Comparison of ENCODE assay signal across 8 cellular contexts in genomic region chr3:72891053-72891855, GRCh38. TPM values are rescaled to one million over a fixed set of nuclear protein-coding genes. Genes with fewer than 3 reads are reported as not detected.
DNase-seq lines count a peak whose midpoint lies in the region; ATAC-seq and TF ChIP-seq lines count a peak whose summit lies in the region.

No MANE protein-coding gene starts in this region.

- TF ChIP-seq CTCF in kidney epithelial cell (IDR thresholded peaks at IDR 0.05; ENCODE audit: insufficient read depth, low read length, poor library complexity, severe bottlenecking) (peak; percentile 22), upper lobe of left lung (IDR thresholded peaks at IDR 0.05) (no peak)

- H3K36me3 ChIP-seq in kidney epithelial cell (ENCODE audit: control insufficient read depth, insufficient read depth, low read length) (no peaks in the 10 kb centered on the region), upper lobe of left lung (no peaks in the 10 kb centered on the region)

- H3K9me3 ChIP-seq in upper lobe of left lung: no peaks in the 10 kb centered on the region

- H3K4me3 ChIP-seq in kidney epithelial cell (ENCODE audit: low read depth, low read length): no peak overlapping the region
- H3K4me3 ChIP-seq in upper lobe of left lung: no peak overlapping the region

- peak overlapping the region in 3 of 4 donors; percentile 4 to 52 (median 12) for H3K27ac ChIP-seq in upper lobe of left lung

- no peak for TF ChIP-seq POLR2A in upper lobe of left lung (IDR thresholded peaks at IDR 0.05)

- H3K4me1 ChIP-seq in upper lobe of left lung: peaks cover 6 to 24% (median 19%) of the 10 kb centered on the region in 4 donors

- 31 to 50% methylated on average over 8 of the region's 8 CpGs for WGBS in upper lobe of left lung, 2 donors

- peak; percentile 29 for DNase-seq in NCI-H1105 treated with DMSO at 0.1 percent for 48 hours (lab: John Stamatoyannopoulos, UW)
- DNase-seq in NCI-H1105 (lab: John Stamatoyannopoulos, UW): no peak
- DNase-seq in astrocyte of the hippocampus (ENCODE audit: low read depth, low spot score): peak; percentile 94
- peak; percentile 93 for DNase-seq in kidney epithelial cell (ENCODE audit: low read depth)
- no peak for DNase-seq in upper lobe of left lung
- DNase-seq in activated CD4-positive, alpha-beta T cell treated with anti-CD3 and anti-CD28 coated beads, Interleukin-2, amount 50 U/mL, for 4 hours: no peak
- DNase-seq in GOT3 (lab: John Stamatoyannopoulos, UW): no peak

- ATAC-seq in upper lobe of left lung (ENCODE audit: low FRiP score in 2 of 2) (peak; percentile 70 to 89), GM18502 (IDR thresholded peaks at IDR 0.05; ENCODE audit: poor library complexity, unreplicated experiment) (no peak)

- H3K27me3 ChIP-seq in kidney epithelial cell (ENCODE audit: control insufficient read depth, insufficient read depth, low read length) (no peaks in the 10 kb centered on the region), upper lobe of left lung (no peaks in the 10 kb centered on the region)

- TF ChIP-seq EP300 in upper lobe of left lung (IDR thresholded peaks at IDR 0.05): no peak

RNA-seq across cellular contexts. Expression of gene GXYLT2, which starts 3.4 kb away (rescaled TPM):
- 7.4 and 9.3 TPM in 2 replicates for total RNA-seq in kidney epithelial cell
- total RNA-seq in upper lobe of left lung: 1 to 10 TPM; 3.3 to 10.0 (median 5.9) TPM

RNA-seq across cellular contexts. Expression of gene SHQ1, which starts 43.0 kb away (rescaled TPM):
- 17.8 and 18.6 TPM in 2 replicates for total RNA-seq in kidney epithelial cell
- total RNA-seq in upper lobe of left lung: 10 to 100 TPM; 12.0 to 31.4 (median 19.3) TPM

Comparison
In these comparisons a context has a peak if more than half of its experiments do, and no peak if none do; other contexts are left out.
1. DNase-seq: peak in NCI-H1105 treated with DMSO at 0.1 percent for 48 hours (single experiment), astrocyte of the hippocampus (single experiment) and kidney epithelial cell (single experiment); none in NCI-H1105 (single experiment), upper lobe of left lung (0 of 2), activated CD4-positive, alpha-beta T cell treated with anti-CD3 and anti-CD28 coated beads, Interleukin-2, amount 50 U/mL, for 4 hours (0 of 2) and GOT3 (single experiment).